8 cellular contexts compared by ENCODE assay signal in the genomic region with DNA sequence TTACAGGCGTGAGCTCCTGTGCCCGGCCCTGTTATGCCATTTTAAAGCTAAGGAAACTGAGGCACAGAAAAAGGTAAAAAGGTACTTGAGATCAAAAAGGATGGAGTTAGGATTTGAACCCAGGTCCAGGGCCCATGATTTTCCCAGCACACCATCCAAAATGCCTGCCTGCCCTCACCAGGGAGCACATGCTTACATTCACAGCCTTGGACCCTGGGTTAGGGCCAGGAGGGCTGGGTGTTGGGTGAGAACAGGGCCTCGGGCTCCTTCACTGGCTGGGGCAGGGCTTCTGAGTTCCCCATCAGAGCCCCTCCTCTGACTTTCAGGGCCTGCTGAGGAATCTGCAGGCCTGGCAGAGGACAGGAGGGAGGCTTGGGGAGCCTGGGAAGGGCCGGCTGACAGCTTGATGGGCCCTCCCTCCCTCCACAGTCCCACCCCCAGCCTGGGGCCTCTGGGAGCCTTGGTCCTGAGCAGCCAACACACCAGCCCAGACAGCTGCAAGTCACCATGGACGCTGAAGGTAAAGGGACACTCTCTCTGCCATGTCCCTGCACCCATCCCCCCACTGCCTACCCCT. TPM values are rescaled to one million over a fixed set of nuclear protein-coding genes. Genes with fewer than 3 reads are reported as not detected.
DNase-seq lines count a peak whose midpoint lies in the region; ATAC-seq lines count a peak whose summit lies in the region.

A gene (plus strand): TSS at position 490 of the 577 bp plus-strand sequence. CDS start 18 bp downstream, at position 508.

- peak within 1 kb of the TSS; percentile 11 to 49 for H3K4me3 ChIP-seq in stomach smooth muscle (ENCODE audit: low read length in 2 of 2)

- H3K27me3 ChIP-seq in stomach smooth muscle (ENCODE audit: control insufficient read depth in 1 of 2, insufficient read depth in 2 of 2, low read length in 2 of 2): no peaks in the 10 kb centered on the region

- H3K4me1 ChIP-seq in stomach smooth muscle (ENCODE audit: control insufficient read depth, insufficient read depth, low read length): peaks cover 6% of the 10 kb centered on the region

- H3K9me3 Mint-ChIP-seq in activated T-cell treated with anti-CD3 and anti-CD28 coated beads, Interleukin-2, amount 50 U/mL, for 4 hours: no peaks in the 10 kb centered on the region

- H3K27ac ChIP-seq in caudate nucleus (ENCODE audit: low read depth, low read length): peak within 1 kb of the TSS; percentile 78
- no peak within 1 kb of the TSS for H3K27ac ChIP-seq in stomach smooth muscle (ENCODE audit: low read length)

- H3K4me3 Mint-ChIP-seq in activated T-cell treated with anti-CD3 and anti-CD28 coated beads, Interleukin-2, amount 50 U/mL, for 4 hours: peak within 1 kb of the TSS; percentile 65

- no peak for DNase-seq in activated T-cell treated with anti-CD3 and anti-CD28 coated beads, Interleukin-2, amount 50 U/mL, for 4 hours
- DNase-seq in activated T-cell treated with anti-CD3 and anti-CD28 coated beads for 4 hours: no peak
- peak; percentile 62 for DNase-seq in NCI-H82 treated with DMSO at 0.1 percent for 48 hours (lab: John Stamatoyannopoulos, UW; ENCODE audit: unreplicated experiment)
- DNase-seq in caudate nucleus (lab: John Stamatoyannopoulos, UW): peak in 20 of 61 donors; percentile 9 to 62 (median 20)
- peak; percentile 81 for DNase-seq in kidney tubule cell (ENCODE audit: low spot score)
- DNase-seq in stimulated activated CD4-positive, alpha-beta T cell treated with anti-CD3 and anti-CD28 coated beads, Interleukin-4, amount 100 ng/mL, for 24 hours: no peak

- no peaks in the 10 kb centered on the region for H3K27me3 Mint-ChIP-seq in activated T-cell treated with anti-CD3 and anti-CD28 coated beads, Interleukin-2, amount 50 U/mL, for 4 hours (ENCODE audit: low read depth)

- ATAC-seq in activated T-cell treated with anti-CD3 and anti-CD28 coated beads, Interleukin-2, amount 50 U/mL, for 4 hours: peak in 1 of 2 donors; percentile 11
- ATAC-seq in GM18873 (IDR thresholded peaks at IDR 0.05; ENCODE audit: low FRiP score, unreplicated experiment): no peak

- H3K9me3 ChIP-seq in stomach smooth muscle (ENCODE audit: control insufficient read depth in 2 of 2, low read length in 2 of 2): no peaks in the 10 kb centered on the region

- H3K9ac ChIP-seq in stomach smooth muscle (ENCODE audit: low read length in 2 of 2): peak within 1 kb of the TSS in 1 of 2 donors; percentile 14

- no peaks in the 10 kb centered on the region for H3K36me3 Mint-ChIP-seq in activated T-cell treated with anti-CD3 and anti-CD28 coated beads, Interleukin-2, amount 50 U/mL, for 4 hours (ENCODE audit: insufficient read depth)

- H3K4me1 Mint-ChIP-seq in activated T-cell treated with anti-CD3 and anti-CD28 coated beads, Interleukin-2, amount 50 U/mL, for 4 hours (ENCODE audit: low read depth): peaks cover 20% of the 10 kb centered on the region

- no peaks in the 10 kb centered on the region for H3K36me3 ChIP-seq in stomach smooth muscle (ENCODE audit: control insufficient read depth in 2 of 2, insufficient read depth in 2 of 2, low read length in 2 of 2)

RNA-seq across cellular contexts. Expression of the gene that starts here (rescaled TPM):
- 1 to 10 TPM; 1.9 to 3.0 (median 2.1) TPM for total RNA-seq in activated T-cell treated with anti-CD3 and anti-CD28 coated beads, Interleukin-2, amount 50 U/mL, for 4 hours

Comparison
In these comparisons a context has a peak if more than half of its experiments do, and no peak if none do; other contexts are left out.
1. DNase-seq: peak in NCI-H82 treated with DMSO at 0.1 percent for 48 hours (single experiment) and kidney tubule cell (single experiment); none in activated T-cell treated with anti-CD3 and anti-CD28 coated beads, Interleukin-2, amount 50 U/mL, for 4 hours (single experiment), activated T-cell treated with anti-CD3 and anti-CD28 coated beads for 4 hours (single experiment) and stimulated activated CD4-positive, alpha-beta T cell treated with anti-CD3 and anti-CD28 coated beads, Interleukin-4, amount 100 ng/mL, for 24 hours (single experiment).